In the genomic region with DNA sequence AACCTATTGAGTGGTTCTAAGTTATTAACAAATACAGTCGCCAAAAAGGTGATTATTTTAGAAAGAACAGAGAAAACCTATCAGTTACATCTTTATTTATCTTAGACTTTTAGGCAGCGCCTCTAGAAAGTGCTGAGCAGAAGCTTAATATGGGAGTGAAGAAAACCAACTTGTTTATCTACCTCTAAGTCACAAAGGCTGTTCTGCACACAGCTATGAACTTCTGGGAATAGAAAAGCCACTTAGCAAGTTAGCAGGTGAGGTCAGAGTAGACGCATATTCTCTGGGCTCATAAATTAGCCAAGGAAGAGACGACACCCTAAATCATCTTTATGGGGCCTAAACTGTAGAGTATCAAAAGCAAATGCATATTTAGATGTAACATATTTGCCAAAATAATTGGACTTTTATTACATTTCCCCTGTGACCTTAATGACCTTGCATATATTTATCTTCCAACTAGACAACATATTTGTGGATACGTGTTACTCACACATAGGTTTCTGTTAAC, we compare ENCODE assay signal across 2 cellular contexts.
TF ChIP-seq lines count a peak whose summit lies in the region.

No MANE protein-coding gene starts in this region.

TF ChIP-seq in HepG2, 621 proteins besides CTCF, POLR2A, EP300 and RAD21 (continues in another document):
- TF ChIP-seq, protein P1, sequence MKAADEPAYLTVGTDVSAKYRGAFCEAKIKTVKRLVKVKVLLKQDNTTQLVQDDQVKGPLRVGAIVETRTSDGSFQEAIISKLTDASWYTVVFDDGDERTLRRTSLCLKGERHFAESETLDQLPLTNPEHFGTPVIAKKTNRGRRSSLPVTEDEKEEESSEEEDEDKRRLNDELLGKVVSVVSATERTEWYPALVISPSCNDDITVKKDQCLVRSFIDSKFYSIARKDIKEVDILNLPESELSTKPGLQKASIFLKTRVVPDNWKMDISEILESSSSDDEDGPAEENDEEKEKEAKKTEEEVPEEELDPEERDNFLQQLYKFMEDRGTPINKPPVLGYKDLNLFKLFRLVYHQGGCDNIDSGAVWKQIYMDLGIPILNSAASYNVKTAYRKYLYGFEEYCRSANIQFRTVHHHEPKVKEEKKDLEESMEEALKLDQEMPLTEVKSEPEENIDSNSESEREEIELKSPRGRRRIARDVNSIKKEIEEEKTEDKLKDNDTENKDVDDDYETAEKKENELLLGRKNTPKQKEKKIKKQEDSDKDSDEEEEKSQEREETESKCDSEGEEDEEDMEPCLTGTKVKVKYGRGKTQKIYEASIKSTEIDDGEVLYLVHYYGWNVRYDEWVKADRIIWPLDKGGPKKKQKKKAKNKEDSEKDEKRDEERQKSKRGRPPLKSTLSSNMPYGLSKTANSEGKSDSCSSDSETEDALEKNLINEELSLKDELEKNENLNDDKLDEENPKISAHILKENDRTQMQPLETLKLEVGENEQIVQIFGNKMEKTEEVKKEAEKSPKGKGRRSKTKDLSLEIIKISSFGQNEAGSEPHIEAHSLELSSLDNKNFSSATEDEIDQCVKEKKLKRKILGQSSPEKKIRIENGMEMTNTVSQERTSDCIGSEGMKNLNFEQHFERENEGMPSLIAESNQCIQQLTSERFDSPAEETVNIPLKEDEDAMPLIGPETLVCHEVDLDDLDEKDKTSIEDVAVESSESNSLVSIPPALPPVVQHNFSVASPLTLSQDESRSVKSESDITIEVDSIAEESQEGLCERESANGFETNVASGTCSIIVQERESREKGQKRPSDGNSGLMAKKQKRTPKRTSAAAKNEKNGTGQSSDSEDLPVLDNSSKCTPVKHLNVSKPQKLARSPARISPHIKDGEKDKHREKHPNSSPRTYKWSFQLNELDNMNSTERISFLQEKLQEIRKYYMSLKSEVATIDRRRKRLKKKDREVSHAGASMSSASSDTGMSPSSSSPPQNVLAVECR (CRISPR knock-in tag; IDR thresholded peaks at IDR 0.05; ENCODE audit: borderline replicate concordance): no peak
- no peak for TF ChIP-seq RBFOX2 (IDR thresholded peaks at IDR 0.05; ENCODE audit: low read depth, low read length)
- TF ChIP-seq, protein P2, sequence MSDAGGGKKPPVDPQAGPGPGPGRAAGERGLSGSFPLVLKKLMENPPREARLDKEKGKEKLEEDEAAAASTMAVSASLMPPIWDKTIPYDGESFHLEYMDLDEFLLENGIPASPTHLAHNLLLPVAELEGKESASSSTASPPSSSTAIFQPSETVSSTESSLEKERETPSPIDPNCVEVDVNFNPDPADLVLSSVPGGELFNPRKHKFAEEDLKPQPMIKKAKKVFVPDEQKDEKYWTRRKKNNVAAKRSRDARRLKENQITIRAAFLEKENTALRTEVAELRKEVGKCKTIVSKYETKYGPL (CRISPR knock-in tag; IDR thresholded peaks at IDR 0.05): no peak
- TF ChIP-seq SPEN (CRISPR knock-in tag; IDR thresholded peaks at IDR 0.05; ENCODE audit: low read depth): no peak
- TF ChIP-seq SALL2 (CRISPR knock-in tag; IDR thresholded peaks at IDR 0.05): no peak
- no peak for TF ChIP-seq MIXL1 (CRISPR knock-in tag; IDR thresholded peaks at IDR 0.05)
- TF ChIP-seq, protein P3, sequence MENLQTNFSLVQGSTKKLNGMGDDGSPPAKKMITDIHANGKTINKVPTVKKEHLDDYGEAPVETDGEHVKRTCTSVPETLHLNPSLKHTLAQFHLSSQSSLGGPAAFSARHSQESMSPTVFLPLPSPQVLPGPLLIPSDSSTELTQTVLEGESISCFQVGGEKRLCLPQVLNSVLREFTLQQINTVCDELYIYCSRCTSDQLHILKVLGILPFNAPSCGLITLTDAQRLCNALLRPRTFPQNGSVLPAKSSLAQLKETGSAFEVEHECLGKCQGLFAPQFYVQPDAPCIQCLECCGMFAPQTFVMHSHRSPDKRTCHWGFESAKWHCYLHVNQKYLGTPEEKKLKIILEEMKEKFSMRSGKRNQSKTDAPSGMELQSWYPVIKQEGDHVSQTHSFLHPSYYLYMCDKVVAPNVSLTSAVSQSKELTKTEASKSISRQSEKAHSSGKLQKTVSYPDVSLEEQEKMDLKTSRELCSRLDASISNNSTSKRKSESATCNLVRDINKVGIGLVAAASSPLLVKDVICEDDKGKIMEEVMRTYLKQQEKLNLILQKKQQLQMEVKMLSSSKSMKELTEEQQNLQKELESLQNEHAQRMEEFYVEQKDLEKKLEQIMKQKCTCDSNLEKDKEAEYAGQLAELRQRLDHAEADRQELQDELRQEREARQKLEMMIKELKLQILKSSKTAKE (CRISPR knock-in tag; IDR thresholded peaks at IDR 0.05; ENCODE audit: borderline replicate concordance): no peak
- no peak for TF ChIP-seq ESRRA (CRISPR knock-in tag; IDR thresholded peaks at IDR 0.05; ENCODE audit: low read depth)
- no peak for TF ChIP-seq MZF1 (CRISPR knock-in tag; IDR thresholded peaks at IDR 0.05; ENCODE audit: borderline replicate concordance)
- TF ChIP-seq PAWR (CRISPR knock-in tag; IDR thresholded peaks at IDR 0.05; ENCODE audit: borderline replicate concordance): no peak
- no peak for TF ChIP-seq TSC22D2 (CRISPR knock-in tag; IDR thresholded peaks at IDR 0.05; ENCODE audit: borderline replicate concordance)
- TF ChIP-seq, protein P4, sequence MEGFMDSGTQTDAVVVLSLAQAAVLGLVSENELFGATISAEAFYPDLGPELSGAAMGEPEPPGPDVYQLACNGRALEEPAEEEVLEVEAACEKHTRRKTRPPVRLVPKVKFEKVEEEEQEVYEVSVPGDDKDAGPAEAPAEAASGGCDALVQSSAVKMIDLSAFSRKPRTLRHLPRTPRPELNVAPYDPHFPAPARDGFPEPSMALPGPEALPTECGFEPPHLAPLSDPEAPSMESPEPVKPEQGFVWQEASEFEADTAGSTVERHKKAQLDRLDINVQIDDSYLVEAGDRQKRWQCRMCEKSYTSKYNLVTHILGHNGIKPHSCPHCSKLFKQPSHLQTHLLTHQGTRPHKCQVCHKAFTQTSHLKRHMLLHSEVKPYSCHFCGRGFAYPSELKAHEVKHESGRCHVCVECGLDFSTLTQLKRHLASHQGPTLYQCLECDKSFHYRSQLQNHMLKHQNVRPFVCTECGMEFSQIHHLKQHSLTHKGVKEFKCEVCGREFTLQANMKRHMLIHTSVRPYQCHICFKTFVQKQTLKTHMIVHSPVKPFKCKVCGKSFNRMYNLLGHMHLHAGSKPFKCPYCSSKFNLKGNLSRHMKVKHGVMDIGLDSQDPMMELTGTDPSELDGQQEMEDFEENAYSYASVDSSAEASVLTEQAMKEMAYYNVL (CRISPR knock-in tag; IDR thresholded peaks at IDR 0.05; ENCODE audit: borderline replicate concordance): no peak
- TF ChIP-seq NR2C2 (CRISPR knock-in tag; IDR thresholded peaks at IDR 0.05; ENCODE audit: borderline replicate concordance): no peak
- TF ChIP-seq, protein P5, sequence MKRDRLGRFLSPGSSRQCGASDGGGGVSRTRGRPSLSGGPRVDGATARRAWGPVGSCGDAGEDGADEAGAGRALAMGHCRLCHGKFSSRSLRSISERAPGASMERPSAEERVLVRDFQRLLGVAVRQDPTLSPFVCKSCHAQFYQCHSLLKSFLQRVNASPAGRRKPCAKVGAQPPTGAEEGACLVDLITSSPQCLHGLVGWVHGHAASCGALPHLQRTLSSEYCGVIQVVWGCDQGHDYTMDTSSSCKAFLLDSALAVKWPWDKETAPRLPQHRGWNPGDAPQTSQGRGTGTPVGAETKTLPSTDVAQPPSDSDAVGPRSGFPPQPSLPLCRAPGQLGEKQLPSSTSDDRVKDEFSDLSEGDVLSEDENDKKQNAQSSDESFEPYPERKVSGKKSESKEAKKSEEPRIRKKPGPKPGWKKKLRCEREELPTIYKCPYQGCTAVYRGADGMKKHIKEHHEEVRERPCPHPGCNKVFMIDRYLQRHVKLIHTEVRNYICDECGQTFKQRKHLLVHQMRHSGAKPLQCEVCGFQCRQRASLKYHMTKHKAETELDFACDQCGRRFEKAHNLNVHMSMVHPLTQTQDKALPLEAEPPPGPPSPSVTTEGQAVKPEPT (CRISPR knock-in tag; IDR thresholded peaks at IDR 0.05; ENCODE audit: low read depth): no peak
- no peak for TF ChIP-seq ZNF570 (CRISPR knock-in tag; IDR thresholded peaks at IDR 0.05; ENCODE audit: borderline replicate concordance)

TF ChIP-seq in K562, 482 proteins besides CTCF, POLR2A, EP300 and RAD21 (continues in another document):
- TF ChIP-seq, protein P6, sequence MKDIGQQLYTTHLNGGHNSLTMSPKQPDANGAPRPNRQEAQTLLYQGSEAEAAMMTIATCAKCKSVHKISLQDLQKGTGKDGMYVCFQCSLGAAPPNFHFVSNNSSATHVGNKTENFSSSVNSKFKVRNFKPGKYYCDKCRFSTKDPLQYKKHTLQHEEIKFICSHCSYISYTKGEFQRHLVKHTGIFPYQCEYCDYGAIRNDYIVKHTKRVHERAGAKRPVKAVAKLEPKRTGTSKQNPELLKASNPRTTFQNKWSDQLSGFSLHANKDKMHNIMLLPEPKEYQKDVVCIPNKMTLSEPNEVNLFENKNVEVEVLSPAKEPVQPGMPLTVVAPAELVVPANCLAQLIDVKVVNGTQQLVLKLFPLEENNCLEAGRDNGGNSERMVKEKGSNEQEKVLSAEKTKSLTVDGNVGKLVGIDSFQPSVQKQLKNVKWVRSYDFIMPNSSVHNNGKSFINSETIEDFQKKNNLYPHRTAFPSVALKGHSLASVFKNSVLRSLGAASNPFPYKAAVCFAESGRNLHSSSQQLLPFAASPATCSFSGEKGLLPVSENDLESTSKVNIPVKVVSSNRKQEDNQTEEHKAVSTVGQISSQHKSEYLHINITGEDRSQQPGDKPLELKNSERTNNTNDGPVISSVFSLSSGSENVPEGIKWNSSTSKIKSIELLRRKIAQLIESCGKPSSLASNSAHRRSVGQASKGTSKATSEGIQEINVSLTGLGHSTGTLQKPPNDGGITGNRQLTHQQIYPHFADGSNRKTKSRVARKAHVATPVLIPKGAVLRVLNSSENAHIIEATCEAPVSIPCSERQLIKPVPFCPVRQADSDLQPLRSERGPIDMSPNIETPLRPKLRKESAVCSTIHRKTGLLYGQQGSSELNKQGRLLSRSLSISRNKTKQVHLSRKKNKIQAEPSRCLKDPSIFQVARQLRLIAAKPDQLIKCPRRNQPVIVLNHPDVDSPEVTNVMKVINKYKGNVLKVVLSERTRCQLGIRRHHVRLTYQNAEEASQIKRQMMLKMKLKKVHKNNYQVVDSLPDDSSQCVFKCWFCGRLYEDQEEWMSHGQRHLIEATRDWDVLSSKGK (CRISPR knock-in tag; IDR thresholded peaks at IDR 0.05): 0 out of 2 replicates have a peak, but pooled peaks have one; percentile 58
- TF ChIP-seq C11orf30 (IDR thresholded peaks at IDR 0.05; ENCODE audit: low read depth): no peak
- TF ChIP-seq, protein P7, sequence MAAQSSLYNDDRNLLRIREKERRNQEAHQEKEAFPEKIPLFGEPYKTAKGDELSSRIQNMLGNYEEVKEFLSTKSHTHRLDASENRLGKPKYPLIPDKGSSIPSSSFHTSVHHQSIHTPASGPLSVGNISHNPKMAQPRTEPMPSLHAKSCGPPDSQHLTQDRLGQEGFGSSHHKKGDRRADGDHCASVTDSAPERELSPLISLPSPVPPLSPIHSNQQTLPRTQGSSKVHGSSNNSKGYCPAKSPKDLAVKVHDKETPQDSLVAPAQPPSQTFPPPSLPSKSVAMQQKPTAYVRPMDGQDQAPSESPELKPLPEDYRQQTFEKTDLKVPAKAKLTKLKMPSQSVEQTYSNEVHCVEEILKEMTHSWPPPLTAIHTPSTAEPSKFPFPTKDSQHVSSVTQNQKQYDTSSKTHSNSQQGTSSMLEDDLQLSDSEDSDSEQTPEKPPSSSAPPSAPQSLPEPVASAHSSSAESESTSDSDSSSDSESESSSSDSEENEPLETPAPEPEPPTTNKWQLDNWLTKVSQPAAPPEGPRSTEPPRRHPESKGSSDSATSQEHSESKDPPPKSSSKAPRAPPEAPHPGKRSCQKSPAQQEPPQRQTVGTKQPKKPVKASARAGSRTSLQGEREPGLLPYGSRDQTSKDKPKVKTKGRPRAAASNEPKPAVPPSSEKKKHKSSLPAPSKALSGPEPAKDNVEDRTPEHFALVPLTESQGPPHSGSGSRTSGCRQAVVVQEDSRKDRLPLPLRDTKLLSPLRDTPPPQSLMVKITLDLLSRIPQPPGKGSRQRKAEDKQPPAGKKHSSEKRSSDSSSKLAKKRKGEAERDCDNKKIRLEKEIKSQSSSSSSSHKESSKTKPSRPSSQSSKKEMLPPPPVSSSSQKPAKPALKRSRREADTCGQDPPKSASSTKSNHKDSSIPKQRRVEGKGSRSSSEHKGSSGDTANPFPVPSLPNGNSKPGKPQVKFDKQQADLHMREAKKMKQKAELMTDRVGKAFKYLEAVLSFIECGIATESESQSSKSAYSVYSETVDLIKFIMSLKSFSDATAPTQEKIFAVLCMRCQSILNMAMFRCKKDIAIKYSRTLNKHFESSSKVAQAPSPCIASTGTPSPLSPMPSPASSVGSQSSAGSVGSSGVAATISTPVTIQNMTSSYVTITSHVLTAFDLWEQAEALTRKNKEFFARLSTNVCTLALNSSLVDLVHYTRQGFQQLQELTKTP (IDR thresholded peaks at IDR 0.05; ENCODE audit: low read depth in 1 of 2, partially characterized antibody in 2 of 2): peak in 1 of 2 experiments; percentile 29
